8 cellular contexts compared by ENCODE assay signal in genomic region chr12:2890001-2890387, GRCh38. TPM values are rescaled to one million over a fixed set of nuclear protein-coding genes. Genes with fewer than 3 reads are reported as not detected.
DNase-seq lines count a peak whose midpoint lies in the region; ATAC-seq and TF ChIP-seq lines count a peak whose summit lies in the region.

No MANE protein-coding gene starts in this region.

- H3K27ac Mint-ChIP-seq in activated naive CD4-positive, alpha-beta T cell treated with anti-CD3 and anti-CD28 coated beads, Interleukin-2, amount 50 U/mL, for 24 hours = peak overlapping the region; percentile 87
- H3K27ac Mint-ChIP-seq in memory B cell = peak overlapping the region; percentile 88

- H3K4me1 ChIP-seq in body of pancreas (peaks cover 11% of the 10 kb centered on the region), upper lobe of left lung (peaks cover 7 to 21% (median 10%) of the 10 kb centered on the region in 4 donors)

- H3K27me3 ChIP-seq in body of pancreas (no peaks in the 10 kb centered on the region), upper lobe of left lung (no peaks in the 10 kb centered on the region)

- peak overlapping the region; percentile 82 to 89 (median 88) for H3K27ac ChIP-seq in body of pancreas
- H3K27ac ChIP-seq in upper lobe of left lung = peak overlapping the region; percentile 74 to 93 (median 92)

- no peaks in the 10 kb centered on the region for H3K9me3 ChIP-seq in body of pancreas
- H3K9me3 ChIP-seq in upper lobe of left lung = no peaks in the 10 kb centered on the region

- WGBS in body of pancreas, 2 donors = 67 to 69% methylated on average over 10 of the region's 10 CpGs
- WGBS in upper lobe of left lung, 2 donors = 68 to 79% methylated on average over 10 of the region's 10 CpGs
- 61 to 74% methylated on average over 10 of the region's 10 CpGs for WGBS in lower leg skin, 2 donors

- no peak for DNase-seq in activated naive CD4-positive, alpha-beta T cell treated with anti-CD3 and anti-CD28 coated beads, Interleukin-2, amount 50 U/mL, for 16 hours
- DNase-seq in body of pancreas = no peak
- no peak for DNase-seq in memory B cell (ENCODE audit: low spot score in 2 of 2)
- DNase-seq in upper lobe of left lung = no peak
- no peak for DNase-seq in lower leg skin (ENCODE audit: low spot score in 2 of 2)
- DNase-seq in GOT3 (lab: John Stamatoyannopoulos, UW) = no peak

- intact Hi-C loops in body of pancreas (cut with DNase I) (no loop called here), lower leg skin (cut with DNase I; ENCODE audit: low total_unique reads) (no loop called here)

- ATAC-seq in body of pancreas (no peak), memory B cell (ENCODE audit: low read depth) (no peak), upper lobe of left lung (ENCODE audit: low FRiP score in 2 of 2) (no peak), GM21619 (IDR thresholded peaks at IDR 0.05; ENCODE audit: unreplicated experiment) (no peak)

- H3K4me3 Mint-ChIP-seq in activated naive CD4-positive, alpha-beta T cell treated with anti-CD3 and anti-CD28 coated beads, Interleukin-2, amount 50 U/mL, for 24 hours = peak overlapping the region; percentile 94
- H3K4me3 Mint-ChIP-seq in memory B cell = peak overlapping the region; percentile 94

- H3K4me3 ChIP-seq in body of pancreas (peak overlapping the region in 1 of 2 donors; percentile 53), upper lobe of left lung (peak overlapping the region in 3 of 4 donors; percentile 87 to 94 (median 90)), lower leg skin (ENCODE audit: low read depth, poor library complexity, severe bottlenecking) (no peak overlapping the region)

- TF ChIP-seq CTCF in body of pancreas (IDR thresholded peaks at IDR 0.05) (no peak), upper lobe of left lung (IDR thresholded peaks at IDR 0.05) (no peak), lower leg skin (IDR thresholded peaks at IDR 0.05) (no peak)

- no peaks in the 10 kb centered on the region for H3K36me3 ChIP-seq in body of pancreas (replicated peaks in 1 of 2; ENCODE audit: insufficient read depth in 1 of 2, low read depth in 2 of 2)
- peaks cover 0 to 6% (median 0%) of the 10 kb centered on the region in 4 donors for H3K36me3 ChIP-seq in upper lobe of left lung

- peaks cover 31% of the 10 kb centered on the region for H3K4me1 Mint-ChIP-seq in activated naive CD4-positive, alpha-beta T cell treated with anti-CD3 and anti-CD28 coated beads, Interleukin-2, amount 50 U/mL, for 24 hours
- H3K4me1 Mint-ChIP-seq in memory B cell = peaks cover 15% of the 10 kb centered on the region

- no peaks in the 10 kb centered on the region for H3K36me3 Mint-ChIP-seq in activated naive CD4-positive, alpha-beta T cell treated with anti-CD3 and anti-CD28 coated beads, Interleukin-2, amount 50 U/mL, for 24 hours
- peaks cover 9% of the 10 kb centered on the region for H3K36me3 Mint-ChIP-seq in memory B cell

- no peaks in the 10 kb centered on the region for H3K9me3 Mint-ChIP-seq in activated naive CD4-positive, alpha-beta T cell treated with anti-CD3 and anti-CD28 coated beads, Interleukin-2, amount 50 U/mL, for 24 hours
- H3K9me3 Mint-ChIP-seq in memory B cell = no peaks in the 10 kb centered on the region

- TF ChIP-seq POLR2A in body of pancreas (IDR thresholded peaks at IDR 0.05) (no peak), upper lobe of left lung (IDR thresholded peaks at IDR 0.05) (no peak), lower leg skin (IDR thresholded peaks at IDR 0.05) (no peak)

- TF ChIP-seq EP300 in upper lobe of left lung (IDR thresholded peaks at IDR 0.05) = no peak

- H3K27me3 Mint-ChIP-seq in activated naive CD4-positive, alpha-beta T cell treated with anti-CD3 and anti-CD28 coated beads, Interleukin-2, amount 50 U/mL, for 24 hours = no peaks in the 10 kb centered on the region
- H3K27me3 Mint-ChIP-seq in memory B cell = no peaks in the 10 kb centered on the region

RNA-seq across cellular contexts. Expression of gene TULP3, which starts 0.7 kb away (rescaled TPM):
- total RNA-seq in body of pancreas = 1 to 10 TPM; 6.9 to 7.8 TPM
- total RNA-seq in upper lobe of left lung = 10 to 100 TPM; 10.5 to 24.3 (median 16.6) TPM
- 10 to 100 TPM; 22.8 to 37.3 (median 27.5) TPM for total RNA-seq in lower leg skin

RNA-seq across cellular contexts. Expression of gene RHNO1, which starts 13.0 kb away (rescaled TPM):
- total RNA-seq in body of pancreas (10 to 100 TPM in 1 of 2 donors, 1 to 10 TPM in 1; 6.0 to 10.9 TPM), upper lobe of left lung (10 to 100 TPM in 5 of 6 donors, 1 to 10 TPM in 1; 9.4 to 15.7 (median 12.3) TPM), lower leg skin (10 to 100 TPM; 14.3 to 21.3 (median 17.2) TPM)

RNA-seq across cellular contexts. Expression of gene FOXM1, which starts 13.0 kb away (rescaled TPM):
- total RNA-seq in body of pancreas = under 1 TPM in 1 of 2 donors, not detected in 1; 0.52 TPM
- 10 to 100 TPM in 1 of 6 donors, 1 to 10 TPM in 4, not detected in 1; 2.1 to 27.6 (median 4.9) TPM for total RNA-seq in upper lobe of left lung
- total RNA-seq in lower leg skin = 1 to 10 TPM; 1.4 to 6.5 (median 2.9) TPM

RNA-seq across cellular contexts. Expression of gene TEX52, which starts 33.2 kb away (rescaled TPM):
- total RNA-seq in body of pancreas = not detected
- total RNA-seq in upper lobe of left lung = not detected
- not detected for total RNA-seq in lower leg skin

RNA-seq across cellular contexts. Expression of gene NRIP2, which starts 55.2 kb away (rescaled TPM):
- total RNA-seq in body of pancreas (under 1 TPM; 0.26 to 0.33 TPM), upper lobe of left lung (under 1 TPM in 2 of 6 donors, not detected in 4; 0.23 to 0.74 TPM), lower leg skin (1 to 10 TPM in 2 of 4 donors, under 1 TPM in 2; 0.17 to 1.9 (median 0.79) TPM)
